14 cellular contexts compared by ENCODE assay signal in genomic region chr2:174153757-174154680, GRCh38.
DNase-seq lines count a peak whose midpoint lies in the region; ATAC-seq and TF ChIP-seq lines count a peak whose summit lies in the region.
"Had no signal": no experiment of that assay in that cellular context is flagged by ENCODE, and none has a peak within 500 bp of the region (broad histone marks: within the 10 kb centered on the region; RNA-seq: fewer than 3 reads in every experiment).

No MANE protein-coding gene starts in this region.

- peaks cover 8% of the 10 kb centered on the region; the same call in 1 of the 2 replicates for H4K20me1 ChIP-seq in HCT116 (ENCODE audit: insufficient read depth)

- H3K36me3 ChIP-seq in HCT116 (ENCODE audit: control insufficient read depth in 1 of 2, insufficient read depth in 2 of 2, low read length in 2 of 2) (no peaks in the 10 kb centered on the region), gastroesophageal sphincter (no peaks in the 10 kb centered on the region)

- H3K4me3 ChIP-seq in HCT116 (replicated peaks in 1 of 2; ENCODE audit: low read depth in 1 of 2, low read length in 2 of 2) (no peak overlapping the region), gastroesophageal sphincter (no peak overlapping the region)
- H3K4me3 ChIP-seq: mucosa of descending colon, spleen had no signal

- 61 to 71% methylated on average over 6 to 8 of the region's 8 CpGs for WGBS in gastroesophageal sphincter (ENCODE audit: low coverage in 1 of 2), 2 donors

- H3K9me3 ChIP-seq in HCT116 (ENCODE audit: control insufficient read depth in 1 of 2, insufficient read depth in 1 of 2, low read depth in 1 of 2, low read length in 2 of 2): no peaks in the 10 kb centered on the region
- no peaks in the 10 kb centered on the region for H3K9me3 ChIP-seq in gastroesophageal sphincter
- H3K9me3 ChIP-seq: mucosa of descending colon, spleen had no signal

- TF ChIP-seq RAD21 in HCT116 (IDR thresholded peaks at IDR 0.05; ENCODE audit: low read depth): no peak

- TF ChIP-seq POLR2A in HCT116 (IDR thresholded peaks at IDR 0.05; ENCODE audit: borderline replicate concordance, extremely low read depth, insufficient read depth, insufficient read length) (no peak), erythroblast (IDR thresholded peaks at IDR 0.05; ENCODE audit: low read length) (no peak), gastroesophageal sphincter (IDR thresholded peaks at IDR 0.05) (no peak)

- no peaks in the 10 kb centered on the region for H3K9me3 Mint-ChIP-seq in activated T-cell treated with anti-CD3 and anti-CD28 coated beads, Interleukin-2, amount 50 U/mL, for 24 hours
- H3K9me3 Mint-ChIP-seq: activated T-helper 2 cell treated with anti-CD3 and anti-CD28 coated beads, Interferon-gamma antibody, Interleukin-2, Interleukin-4, amounts not matched to agents 10 μg/mL and 5 μg/mL and 100 μg/mL, durations not matched to agents 14 hours and 24 hours and 36 hours had no signal

- H3K4me2 ChIP-seq in HCT116 (ENCODE audit: low read length): peak overlapping the region; percentile 7; the same call in 1 of the 2 replicates

- ATAC-seq in HCT116 (no peak), SK-N-SH treated with all-trans-retinoic acid at 6 μM for 48 hours (peak; percentile 86), gastroesophageal sphincter (no peak)
- ATAC-seq: mucosa of descending colon had no signal

- DNase-seq in HCT116 (ENCODE audit: low read depth, low spot score): no peak
- peak; percentile 5 to 30 for DNase-seq in erythroblast (lab: John Stamatoyannopoulos, UW)
- peak; percentile 19 for DNase-seq in pulmonary artery endothelial cell (ENCODE audit: low read depth, low spot score)
- DNase-seq in NCI-H1105 treated with DMSO at 0.1 percent for 48 hours (lab: John Stamatoyannopoulos, UW): no peak
- DNase-seq in NCI-H82 (lab: John Stamatoyannopoulos, UW): no peak
- DNase-seq in activated T-cell treated with anti-CD3 and anti-CD28 coated beads, Interleukin-2, amount 50 U/mL, for 24 hours: no peak
- DNase-seq: hypothalamus; mucosa of descending colon; NCI-H187 treated with DMSO at 0.1 percent for 48 hours; spleen; stimulated activated CD8-positive, alpha-beta memory T cell treated with anti-CD3 and anti-CD28 coated beads, Interleukin-4, amount 100 ng/mL, for 48 hours had no signal

- POLR2A ChIA-PET in HCT116 (lab: Charles Lee): interaction anchor here (0.7 kb wide), 1 partner anchor 94 kb away, joined by 3 read pairs; the partner anchor contains the start of gene OLA1

- no peak overlapping the region for H3K27ac Mint-ChIP-seq in activated T-cell treated with anti-CD3 and anti-CD28 coated beads, Interleukin-2, amount 50 U/mL, for 24 hours
- H3K27ac Mint-ChIP-seq: activated T-helper 2 cell treated with anti-CD3 and anti-CD28 coated beads, Interferon-gamma antibody, Interleukin-2, Interleukin-4, amounts not matched to agents 10 μg/mL and 5 μg/mL and 100 μg/mL, durations not matched to agents 14 hours and 24 hours and 36 hours had no signal

- H3K27me3 ChIP-seq in HCT116 (ENCODE audit: insufficient read depth, low read length) (no peaks in the 10 kb centered on the region), gastroesophageal sphincter (no peaks in the 10 kb centered on the region)
- H3K27me3 ChIP-seq: spleen had no signal

- peaks cover 50% of the 10 kb centered on the region for H3K36me3 Mint-ChIP-seq in activated T-cell treated with anti-CD3 and anti-CD28 coated beads, Interleukin-2, amount 50 U/mL, for 24 hours (ENCODE audit: low read depth)

- intact Hi-C loops in HCT116 (cut with micrococcal nuclease): no loop called here

- TF ChIP-seq EP300 in gastroesophageal sphincter (IDR thresholded peaks at IDR 0.05): no peak

- H3K27ac ChIP-seq in HCT116 (ENCODE audit: low read depth, low read length) (no peak overlapping the region), gastroesophageal sphincter (no peak overlapping the region)
- H3K27ac ChIP-seq: spleen had no signal

- H3K27me3 Mint-ChIP-seq in activated T-cell treated with anti-CD3 and anti-CD28 coated beads, Interleukin-2, amount 50 U/mL, for 24 hours: no peaks in the 10 kb centered on the region

- H3K4me1 ChIP-seq in HCT116 (ENCODE audit: control insufficient read depth in 1 of 2, insufficient read depth in 2 of 2, low read length in 2 of 2): peaks cover 6 to 19% of the 10 kb centered on the region in 2 experiments
- H3K4me1 ChIP-seq in gastroesophageal sphincter: peaks cover 0 to 23% (median 0%) of the 10 kb centered on the region in 3 donors

- no peak overlapping the region for H3K4me3 Mint-ChIP-seq in activated T-cell treated with anti-CD3 and anti-CD28 coated beads, Interleukin-2, amount 50 U/mL, for 24 hours

- no TSS peak for BruUV-seq in HCT116 (replicated peaks; lab: Mats Ljungman, UMichigan)

- no peaks in the 10 kb centered on the region for H3K9me2 ChIP-seq in HCT116 (ENCODE audit: insufficient read depth)

- no peak overlapping the region for H3K9ac ChIP-seq in HCT116 (ENCODE audit: low read length)

- CTCF ChIA-PET in HCT116 (lab: Charles Lee): interaction anchor here (0.9 kb wide), 2 partner anchors 9 to 187 kb away, joined by 3 read pairs; no protein-coding TSS in a partner anchor

- peaks cover 12% of the 10 kb centered on the region for H3K4me1 Mint-ChIP-seq in activated T-cell treated with anti-CD3 and anti-CD28 coated beads, Interleukin-2, amount 50 U/mL, for 24 hours (ENCODE audit: low read depth)

- H2AFZ ChIP-seq in HCT116 (ENCODE audit: low read depth, low read length, poor library complexity, severe bottlenecking): no peak overlapping the region

- RAD21 ChIA-PET in HCT116 (lab: Charles Lee; ENCODE audit: low non-redundant PET in 1 of 2, low total read pairs in 2 of 2, uncharacterized antibody in 2 of 2, unreplicated experiment in 2 of 2): no interaction called here

- H3K79me2 ChIP-seq in HCT116 (ENCODE audit: insufficient read depth, low read length): peaks cover 97% of the 10 kb centered on the region

- TF ChIP-seq CTCF in HCT116 (IDR thresholded peaks at IDR 0.05 in 2 of 3, conservative IDR thresholded peaks at IDR 0.05 in 1 of 3; ENCODE audit: borderline replicate concordance in 1 of 3, insufficient read depth in 1 of 3, low read depth in 2 of 3, low read length in 2 of 3) (no peak), gastroesophageal sphincter (IDR thresholded peaks at IDR 0.05) (no peak)

TF ChIP-seq in HCT116, 20 proteins besides CTCF, POLR2A, EP300 and RAD21 (continues in another document):
- no peak for TF ChIP-seq SP1 (IDR thresholded peaks at IDR 0.05; ENCODE audit: low read depth)
- no peak for TF ChIP-seq YY1 (IDR thresholded peaks at IDR 0.05; ENCODE audit: extremely low read depth, insufficient replicate concordance, low read depth, low read length)
- no peak for TF ChIP-seq ZNF274 (IDR thresholded peaks at IDR 0.05; ENCODE audit: low read depth, low read length)
- TF ChIP-seq SIN3A (IDR thresholded peaks at IDR 0.05; ENCODE audit: low read depth): no peak
- no peak for TF ChIP-seq ELF1 (IDR thresholded peaks at IDR 0.05; ENCODE audit: borderline replicate concordance, low read depth)
- no peak for TF ChIP-seq EGR1 (IDR thresholded peaks at IDR 0.05; ENCODE audit: low read depth)
- TF ChIP-seq CBX3 (IDR thresholded peaks at IDR 0.05; ENCODE audit: low read depth): no peak
- no peak for TF ChIP-seq EZH2phosphoT487 (IDR thresholded peaks at IDR 0.05; ENCODE audit: borderline replicate concordance)
- no peak for TF ChIP-seq MAX (IDR thresholded peaks at IDR 0.05)
- no peak for TF ChIP-seq CEBPB (IDR thresholded peaks at IDR 0.05; ENCODE audit: low read depth)
- TF ChIP-seq JUND (IDR thresholded peaks at IDR 0.05): no peak

TF ChIP-seq in SK-N-SH treated with all-trans-retinoic acid at 6 μM for 48 hours, 23 proteins besides CTCF, POLR2A, EP300 and RAD21 (continues in another document):
- TF ChIP-seq CSRNP3 (CRISPR knock-in tag; IDR thresholded peaks at IDR 0.05) (no peak), GLIS3 (CRISPR knock-in tag; IDR thresholded peaks at IDR 0.05) (no peak), ZNF8 (CRISPR knock-in tag; IDR thresholded peaks at IDR 0.05) (no peak), ISL1 (CRISPR knock-in tag; IDR thresholded peaks at IDR 0.05) (no peak), CREB5 (CRISPR knock-in tag; IDR thresholded peaks at IDR 0.05; ENCODE audit: low read depth) (no peak), ZC3H10 (CRISPR knock-in tag; IDR thresholded peaks at IDR 0.05) (no peak), ZFP30 (CRISPR knock-in tag; IDR thresholded peaks at IDR 0.05) (no peak), ZNF70 (CRISPR knock-in tag; IDR thresholded peaks at IDR 0.05) (no peak), SNAI2 (CRISPR knock-in tag; IDR thresholded peaks at IDR 0.05) (no peak), ZFP3 (CRISPR knock-in tag; IDR thresholded peaks at IDR 0.05) (no peak), BACH2 (CRISPR knock-in tag; IDR thresholded peaks at IDR 0.05; ENCODE audit: borderline replicate concordance) (no peak), RARB (CRISPR knock-in tag; IDR thresholded peaks at IDR 0.05) (no peak), OSR1 (CRISPR knock-in tag; IDR thresholded peaks at IDR 0.05) (no peak)

Comparison
In these comparisons a context has a peak if more than half of its experiments do, and no peak if none do; other contexts are left out.
1. DNase-seq: peak in erythroblast (2 of 2) and pulmonary artery endothelial cell (single experiment); none in HCT116 (single experiment), NCI-H1105 treated with DMSO at 0.1 percent for 48 hours (single experiment), NCI-H82 (single experiment) and activated T-cell treated with anti-CD3 and anti-CD28 coated beads, Interleukin-2, amount 50 U/mL, for 24 hours (single experiment).